Comparison of ENCODE assay signal across 8 cellular contexts in genomic region chr1:12067900-12068821, GRCh38. TPM values are rescaled to one million over a fixed set of nuclear protein-coding genes. Genes with fewer than 3 reads are reported as not detected.
DNase-seq lines count a peak whose midpoint lies in the region; ATAC-seq and TF ChIP-seq lines count a peak whose summit lies in the region.

No MANE protein-coding gene starts in this region.

- peak; percentile 74 for DNase-seq in stimulated activated naive CD4-positive, alpha-beta T cell treated with Interleukin-2 at 50 U/mL for 16 hours (lab: John Stamatoyannopoulos, UW)
- DNase-seq in stimulated activated naive CD4-positive, alpha-beta T cell (lab: John Stamatoyannopoulos, UW) = no peak
- DNase-seq in T-cell (no peak), foreskin keratinocyte (peak in 1 of 2 donors; percentile 22), esophagus squamous epithelium (lab: John Stamatoyannopoulos, UW) (no peak)

- no peak for TF ChIP-seq POLR2A in esophagus squamous epithelium (IDR thresholded peaks at IDR 0.05)

- H3K27ac ChIP-seq in foreskin keratinocyte = no peak overlapping the region
- peak overlapping the region in 2 of 4 donors; percentile 21 to 49 for H3K27ac ChIP-seq in esophagus squamous epithelium

- no peaks in the 10 kb centered on the region for H3K36me3 ChIP-seq in esophagus squamous epithelium

- H3K9me3 ChIP-seq in esophagus squamous epithelium = no peaks in the 10 kb centered on the region

- peaks cover 70% of the 10 kb centered on the region for H3K27me3 ChIP-seq in foreskin keratinocyte
- peaks cover 7 to 99% (median 10%) of the 10 kb centered on the region in 4 donors for H3K27me3 ChIP-seq in esophagus squamous epithelium

- H3K4me1 ChIP-seq in foreskin keratinocyte = no peaks in the 10 kb centered on the region
- peaks cover 4 to 20% (median 13%) of the 10 kb centered on the region in 3 donors for H3K4me1 ChIP-seq in esophagus squamous epithelium

- CTCF ChIA-PET in T-cell (lab: Charles Lee) = interaction anchor here in 1 of 2 donors (0.6 kb wide), 1 partner anchor 73 kb away, joined by 3 read pairs; no protein-coding TSS in a partner anchor

- no peaks in the 10 kb centered on the region for H3K9me3 Mint-ChIP-seq in T-cell
- no peaks in the 10 kb centered on the region for H3K9me3 Mint-ChIP-seq in stimulated activated naive CD8-positive, alpha-beta T cell treated with anti-CD3 and anti-CD28 coated beads, Interleukin-15, Interleukin-2, amounts not matched to agents 100 ng/mL and 50 ng/mL, for 24 hours

- 21 to 36% methylated on average over 8 to 9 of the region's 14 CpGs for WGBS in esophagus squamous epithelium, 2 donors

- H3K27ac Mint-ChIP-seq in T-cell = no peak overlapping the region
- peak overlapping the region; percentile 68 for H3K27ac Mint-ChIP-seq in stimulated activated naive CD8-positive, alpha-beta T cell treated with anti-CD3 and anti-CD28 coated beads, Interleukin-15, Interleukin-2, amounts not matched to agents 100 ng/mL and 50 ng/mL, for 24 hours

- intact Hi-C loops in esophagus squamous epithelium (cut with DNase I) = no loop called here

- H3K4me3 Mint-ChIP-seq in T-cell = peak overlapping the region in 2 of 3 donors; percentile 4 to 40
- peak overlapping the region; percentile 45 for H3K4me3 Mint-ChIP-seq in stimulated activated naive CD8-positive, alpha-beta T cell treated with anti-CD3 and anti-CD28 coated beads, Interleukin-15, Interleukin-2, amounts not matched to agents 100 ng/mL and 50 ng/mL, for 24 hours

- POLR2A ChIA-PET in T-cell (lab: Charles Lee) = interaction anchor here in 1 of 2 donors (0.6 to 0.7 kb wide), 2 partner anchors 8 to 221 kb away, joined by 7 to 8 read pairs; no protein-coding TSS in a partner anchor

- H3K36me3 Mint-ChIP-seq in T-cell = no peaks in the 10 kb centered on the region
- no peaks in the 10 kb centered on the region for H3K36me3 Mint-ChIP-seq in stimulated activated naive CD8-positive, alpha-beta T cell treated with anti-CD3 and anti-CD28 coated beads, Interleukin-15, Interleukin-2, amounts not matched to agents 100 ng/mL and 50 ng/mL, for 24 hours (ENCODE audit: low read depth)

- H3K4me3 ChIP-seq in esophagus squamous epithelium = no peak overlapping the region

- H3K4me1 Mint-ChIP-seq in T-cell = peaks cover 33 to 49% (median 36%) of the 10 kb centered on the region in 3 donors
- H3K4me1 Mint-ChIP-seq in stimulated activated naive CD8-positive, alpha-beta T cell treated with anti-CD3 and anti-CD28 coated beads, Interleukin-15, Interleukin-2, amounts not matched to agents 100 ng/mL and 50 ng/mL, for 24 hours (ENCODE audit: low read depth) = peaks cover 59% of the 10 kb centered on the region

- TF ChIP-seq CTCF in foreskin keratinocyte (conservative IDR thresholded peaks at IDR 0.05) (no peak), esophagus squamous epithelium (IDR thresholded peaks at IDR 0.05) (no peak)

- peaks cover 35 to 53% of the 10 kb centered on the region in 2 donors for H3K27me3 Mint-ChIP-seq in T-cell
- peaks cover 57% of the 10 kb centered on the region for H3K27me3 Mint-ChIP-seq in stimulated activated naive CD8-positive, alpha-beta T cell treated with anti-CD3 and anti-CD28 coated beads, Interleukin-15, Interleukin-2, amounts not matched to agents 100 ng/mL and 50 ng/mL, for 24 hours

- ATAC-seq in T-cell (replicated peaks in 1 of 4) (peak; percentile 42 to 47 (median 44)), foreskin keratinocyte (peak; percentile 47), HG03442 (IDR thresholded peaks at IDR 0.05; ENCODE audit: unreplicated experiment) (no peak), GM21367 (IDR thresholded peaks at IDR 0.05; ENCODE audit: unreplicated experiment) (no peak)

RNA-seq across cellular contexts. Expression of gene TNFRSF8, which starts 5.1 kb away (rescaled TPM):
- total RNA-seq in T-cell = under 1 TPM in 4 of 5 donors, not detected in 1; 0.20 to 0.53 (median 0.33) TPM
- total RNA-seq in foreskin keratinocyte = 0.07 TPM in 2 replicates
- 0.07 and 0.10 TPM in 2 replicates for polyA plus RNA-seq in foreskin keratinocyte
- 1 to 10 TPM in 1 of 4 donors, under 1 TPM in 2, not detected in 1; 0.18 to 1.2 (median 0.76) TPM for total RNA-seq in esophagus squamous epithelium

RNA-seq across cellular contexts. Expression of gene MIIP, which starts 48.9 kb away (rescaled TPM):
- total RNA-seq in T-cell = 10 to 100 TPM; 26.5 to 51.3 (median 43.4) TPM
- total RNA-seq in foreskin keratinocyte = 30.7 and 31.2 TPM in 2 replicates
- 37.3 and 41.1 TPM in 2 replicates for polyA plus RNA-seq in foreskin keratinocyte
- 10 to 100 TPM; 13.0 to 24.9 (median 19.8) TPM for total RNA-seq in esophagus squamous epithelium

Comparison
In these comparisons a context has a peak if more than half of its experiments do, and no peak if none do; other contexts are left out.
1. ATAC-seq: peak in T-cell (4 of 4) and foreskin keratinocyte (single experiment); none in HG03442 (single experiment) and GM21367 (single experiment).